Comparison of ENCODE assay signal across 16 cellular contexts in genomic region chr14:89592961-89593360, GRCh38.
DNase-seq lines count a peak whose midpoint lies in the region; ATAC-seq, FAIRE-seq and TF ChIP-seq lines count a peak whose summit lies in the region.
"Had no signal": no experiment of that assay in that cellular context is flagged by ENCODE, and none has a peak within 500 bp of the region (broad histone marks: within the 10 kb centered on the region; RNA-seq: fewer than 3 reads in every experiment).

No MANE protein-coding gene starts in this region.

- peaks cover 14% of the 10 kb centered on the region for H3K36me3 Mint-ChIP-seq in activated T-helper 17 cell treated with anti-CD3 and anti-CD28 coated beads, Interleukin-2, amount 50 U/mL, for 72 hours (ENCODE audit: low read depth)
- peaks cover 33% of the 10 kb centered on the region for H3K36me3 Mint-ChIP-seq in memory B cell

- H3K4me1 ChIP-seq in HepG2 (ENCODE audit: insufficient read depth, low read length) (peaks cover 50% of the 10 kb centered on the region), right lobe of liver (peaks cover 0 to 11% (median 0%) of the 10 kb centered on the region in 4 donors), upper lobe of right lung (peaks cover 10% of the 10 kb centered on the region)
- H3K4me1 ChIP-seq: BE2C had no signal

- TF ChIP-seq RAD21 in HepG2 (CRISPR knock-in tag; IDR thresholded peaks at IDR 0.05): no peak

- H3K27ac Mint-ChIP-seq in activated T-helper 17 cell treated with anti-CD3 and anti-CD28 coated beads, Interleukin-2, amount 50 U/mL, for 72 hours: peak overlapping the region; percentile 18
- peak overlapping the region; percentile 15 for H3K27ac Mint-ChIP-seq in memory B cell

- TF ChIP-seq POLR2A in HepG2 (IDR thresholded peaks at IDR 0.05; ENCODE audit: insufficient read depth in 1 of 2, low read depth in 2 of 2, low read length in 2 of 2) (no peak), right lobe of liver (IDR thresholded peaks at IDR 0.05) (no peak)

- H3K27ac ChIP-seq in HepG2 (ENCODE audit: extremely low read length, insufficient read depth, low read length): no peak overlapping the region
- H3K27ac ChIP-seq in right lobe of liver: no peak overlapping the region
- no peak overlapping the region for H3K27ac ChIP-seq in upper lobe of right lung
- H3K27ac ChIP-seq: C4-2B had no signal

- FAIRE-seq in HepG2 (lab: Jason Lieb, UNC): no peak
- FAIRE-seq: A204.1, GM12878, GM18507, H54, HTR-8/SVneo had no signal

- H3K4me3 ChIP-seq in HepG2 (replicated peaks in 1 of 3; ENCODE audit: insufficient read depth in 1 of 3, low read depth in 2 of 3, low read length in 3 of 3) (no peak overlapping the region), right lobe of liver (no peak overlapping the region), upper lobe of right lung (no peak overlapping the region)
- H3K4me3 ChIP-seq: GM12878 had no signal

- H3K9me3 ChIP-seq in HepG2 (ENCODE audit: low read length) (no peaks in the 10 kb centered on the region), right lobe of liver (peaks cover 0 to under 1% (median 0%) of the 10 kb centered on the region in 4 donors), upper lobe of right lung (peaks cover 5% of the 10 kb centered on the region)

- DNase-seq in HepG2 (ENCODE audit: low spot score) (no peak), right lobe of liver (no peak), memory B cell (ENCODE audit: low spot score in 2 of 2) (no peak), NCI-H146 (lab: John Stamatoyannopoulos, UW) (no peak), upper lobe of right lung (no peak)
- DNase-seq in stimulated activated CD4-positive, alpha-beta T cell treated with anti-CD3 and anti-CD28 coated beads, Interleukin-15, amount 100 ng/mL, for 24 hours: no peak
- DNase-seq: BE2C; CD4-positive, alpha-beta memory T cell; DMS79 had no signal

- in situ Hi-C loops in HepG2 (cut with HindIII; ENCODE audit: extremely low pct_ligation_motif_present, low pct_unique_long_range_greater_than_20kb): no loop called here

- H3K9me3 Mint-ChIP-seq in activated T-helper 17 cell treated with anti-CD3 and anti-CD28 coated beads, Interleukin-2, amount 50 U/mL, for 72 hours: peaks cover 12% of the 10 kb centered on the region
- H3K9me3 Mint-ChIP-seq in memory B cell: peaks cover 19% of the 10 kb centered on the region

- H3K79me2 ChIP-seq in HepG2 (ENCODE audit: insufficient read depth, low read length): peaks cover 17% of the 10 kb centered on the region

- TF ChIP-seq CTCF in HepG2 (CRISPR knock-in tag; IDR thresholded peaks at IDR 0.05): no peak
- no peak for TF ChIP-seq CTCF in right lobe of liver (IDR thresholded peaks at IDR 0.05)
- TF ChIP-seq CTCF in upper lobe of right lung (IDR thresholded peaks at IDR 0.05): no peak

- ATAC-seq in HepG2 (no peak), right lobe of liver (no peak), memory B cell (ENCODE audit: low read depth) (no peak), upper lobe of right lung (no peak)
- no peak for ATAC-seq in activated T-helper 17 cell treated with anti-CD3 and anti-CD28 coated beads, Interleukin-2, amount 50 U/mL, for 72 hours (replicated peaks)
- ATAC-seq: GM12878 had no signal

- intact Hi-C loops in HepG2 (cut with micrococcal nuclease; ENCODE audit: unreplicated experiment) (no loop called here), right lobe of liver (cut with DNase I) (no loop called here), upper lobe of right lung (cut with DNase I) (no loop called here)

- no peaks in the 10 kb centered on the region for H3K36me3 ChIP-seq in HepG2 (replicated peaks in 1 of 2; ENCODE audit: control insufficient read depth in 1 of 2, insufficient read depth in 2 of 2, low read length in 2 of 2)
- no peaks in the 10 kb centered on the region for H3K36me3 ChIP-seq in right lobe of liver
- no peaks in the 10 kb centered on the region for H3K36me3 ChIP-seq in upper lobe of right lung
- H3K36me3 ChIP-seq: BE2C had no signal

- H3K4me1 Mint-ChIP-seq in activated T-helper 17 cell treated with anti-CD3 and anti-CD28 coated beads, Interleukin-2, amount 50 U/mL, for 72 hours: peaks cover 20% of the 10 kb centered on the region
- peaks cover 25% of the 10 kb centered on the region for H3K4me1 Mint-ChIP-seq in memory B cell

- no peaks in the 10 kb centered on the region for H4K20me1 ChIP-seq in HepG2 (ENCODE audit: insufficient read depth, low read length)

- CTCF ChIA-PET in HepG2 (lab: Yijun Ruan, JAX; ENCODE audit: low intra/inter-chr PET ratio, low total read pairs): no interaction called here

- no peak overlapping the region for H3K9ac ChIP-seq in HepG2 (ENCODE audit: insufficient read depth, low read depth, low read length)

- H3K27me3 ChIP-seq in HepG2 (ENCODE audit: control insufficient read depth in 1 of 2, insufficient read depth in 2 of 2, low read length in 2 of 2): no peaks in the 10 kb centered on the region
- no peaks in the 10 kb centered on the region for H3K27me3 ChIP-seq in right lobe of liver
- H3K27me3 ChIP-seq in upper lobe of right lung: no peaks in the 10 kb centered on the region
- H3K27me3 ChIP-seq: BE2C had no signal

- no peak for TF ChIP-seq EP300 in HepG2 (IDR thresholded peaks at IDR 0.05; ENCODE audit: low read depth in 2 of 2, low read length in 2 of 2)
- no peak for TF ChIP-seq EP300 in HepG2 (CRISPR knock-in tag; IDR thresholded peaks at IDR 0.05; ENCODE audit: borderline replicate concordance)

- POLR2A ChIA-PET in HepG2 (lab: Yijun Ruan, JAX): no interaction called here

- H3K4me3 Mint-ChIP-seq in activated T-helper 17 cell treated with anti-CD3 and anti-CD28 coated beads, Interleukin-2, amount 50 U/mL, for 72 hours: no peak overlapping the region
- no peak overlapping the region for H3K4me3 Mint-ChIP-seq in memory B cell

- H3K4me2 ChIP-seq in HepG2 (ENCODE audit: low read depth, low read length): no peak overlapping the region

- H3K27me3 Mint-ChIP-seq in activated T-helper 17 cell treated with anti-CD3 and anti-CD28 coated beads, Interleukin-2, amount 50 U/mL, for 72 hours: no peaks in the 10 kb centered on the region
- no peaks in the 10 kb centered on the region for H3K27me3 Mint-ChIP-seq in memory B cell
- H3K27me3 Mint-ChIP-seq: CD4-positive, alpha-beta memory T cell had no signal

- no TSS peak for BruUV-seq in HepG2 (replicated peaks; lab: Mats Ljungman, UMichigan)

- no peak overlapping the region for H2AFZ ChIP-seq in HepG2 (ENCODE audit: low read length)

TF ChIP-seq in HepG2, 621 proteins besides CTCF, POLR2A, EP300 and RAD21 (continues in another document):
- TF ChIP-seq HHEX (CRISPR knock-in tag; IDR thresholded peaks at IDR 0.05): no peak
- no peak for TF ChIP-seq SP1 (IDR thresholded peaks at IDR 0.05)
- TF ChIP-seq SP1 (CRISPR knock-in tag; IDR thresholded peaks at IDR 0.05): no peak
- TF ChIP-seq GTF2F1 (IDR thresholded peaks at IDR 0.05; ENCODE audit: low read length): no peak
- TF ChIP-seq CREB3 (CRISPR knock-in tag; IDR thresholded peaks at IDR 0.05): no peak
- no peak for TF ChIP-seq ZFP36 (IDR thresholded peaks at IDR 0.05; ENCODE audit: borderline replicate concordance, low read depth, low read length, partially characterized antibody)
- TF ChIP-seq PCBP2 (optimal IDR thresholded peaks at IDR 0.05; ENCODE audit: low read depth, low read length, poor library complexity, severe bottlenecking): peak; percentile 51
- TF ChIP-seq ARID4A (CRISPR knock-in tag; IDR thresholded peaks at IDR 0.05; ENCODE audit: borderline replicate concordance): no peak
- no peak for TF ChIP-seq MAZ (IDR thresholded peaks at IDR 0.05; ENCODE audit: borderline replicate concordance, low read depth, low read length)
- TF ChIP-seq MAZ (CRISPR knock-in tag; IDR thresholded peaks at IDR 0.05; ENCODE audit: low read depth): no peak
